Comparison of ENCODE assay signal across 9 cellular contexts in genomic region chr14:35402323-35403084, GRCh38. TPM values are rescaled to one million over a fixed set of nuclear protein-coding genes. Genes with fewer than 3 reads are reported as not detected.
DNase-seq lines count a peak whose midpoint lies in the region; ATAC-seq, FAIRE-seq and TF ChIP-seq lines count a peak whose summit lies in the region.
"Had no signal": no experiment of that assay in that cellular context is flagged by ENCODE, and none has a peak within 500 bp of the region (broad histone marks: within the 10 kb centered on the region; RNA-seq: fewer than 3 reads in every experiment).

No MANE protein-coding gene starts in this region.

- FAIRE-seq in HepG2 (lab: Jason Lieb, UNC), result no peak
- FAIRE-seq: colon had no signal

- TF ChIP-seq EP300 in HepG2 (IDR thresholded peaks at IDR 0.05; ENCODE audit: low read depth in 2 of 2, low read length in 2 of 2), result no peak
- no peak for TF ChIP-seq EP300 in HepG2 (CRISPR knock-in tag; IDR thresholded peaks at IDR 0.05; ENCODE audit: borderline replicate concordance)

- H3K27me3 Mint-ChIP-seq in stimulated activated naive CD8-positive, alpha-beta T cell treated with anti-CD3 and anti-CD28 coated beads, Interleukin-15, amount 100 ng/mL, for 72 hours, result no peaks in the 10 kb centered on the region

- no peak for TF ChIP-seq RAD21 in HepG2 (CRISPR knock-in tag; IDR thresholded peaks at IDR 0.05)

- no peak for ATAC-seq in HepG2
- ATAC-seq in stimulated activated naive CD8-positive, alpha-beta T cell treated with anti-CD3 and anti-CD28 coated beads, Interleukin-15, amount 100 ng/mL, for 72 hours, result peak; percentile 3
- ATAC-seq in HG03095 (IDR thresholded peaks at IDR 0.05; ENCODE audit: unreplicated experiment), result no peak

- peak overlapping the region; percentile 82 for H3K9ac ChIP-seq in HepG2 (ENCODE audit: insufficient read depth, low read depth, low read length)

- peak; percentile 30 for DNase-seq in activated T-cell treated with anti-CD3 and anti-CD28 coated beads for 1 hour (ENCODE audit: low read depth)
- DNase-seq in activated T-cell treated with anti-CD3 and anti-CD28 coated beads for 4 hours, result no peak
- no peak for DNase-seq in HepG2 (ENCODE audit: low spot score)
- DNase-seq in stimulated activated naive CD8-positive, alpha-beta T cell treated with anti-CD3 and anti-CD28 coated beads, Interleukin-15, amount 100 ng/mL, for 72 hours, result peak in 1 of 2 donors; percentile 63
- no peak for DNase-seq in OCI-M2 (lab: John Stamatoyannopoulos, UW; ENCODE audit: unreplicated experiment)
- DNase-seq in amygdala (lab: John Stamatoyannopoulos, UW), result no peak

- H3K4me3 Mint-ChIP-seq in stimulated activated naive CD8-positive, alpha-beta T cell treated with anti-CD3 and anti-CD28 coated beads, Interleukin-15, amount 100 ng/mL, for 72 hours, result peak overlapping the region; percentile 97 to 98

- peak overlapping the region; percentile 99 for H3K4me2 ChIP-seq in HepG2 (ENCODE audit: low read depth, low read length)

- no peak for TF ChIP-seq POLR2A in HepG2 (IDR thresholded peaks at IDR 0.05; ENCODE audit: insufficient read depth in 1 of 2, low read depth in 2 of 2, low read length in 2 of 2)

- H3K36me3 ChIP-seq in HepG2 (replicated peaks in 1 of 2; ENCODE audit: control insufficient read depth in 1 of 2, insufficient read depth in 2 of 2, low read length in 2 of 2), result peaks cover 20 to 31% of the 10 kb centered on the region in 2 experiments

- H2AFZ ChIP-seq in HepG2 (ENCODE audit: low read length), result no peak overlapping the region

- peaks cover 75% of the 10 kb centered on the region for H3K4me1 Mint-ChIP-seq in stimulated activated naive CD8-positive, alpha-beta T cell treated with anti-CD3 and anti-CD28 coated beads, Interleukin-15, amount 100 ng/mL, for 72 hours

- H3K4me1 ChIP-seq in HepG2 (ENCODE audit: insufficient read depth, low read length), result peaks cover 83% of the 10 kb centered on the region

- H3K79me2 ChIP-seq in HepG2 (ENCODE audit: insufficient read depth, low read length), result peaks cover 25% of the 10 kb centered on the region

- intact Hi-C loops in HepG2 (cut with micrococcal nuclease; ENCODE audit: unreplicated experiment), result loop anchor here (5.0 kb wide), 1 partner anchor 35 kb away; no protein-coding TSS in a partner anchor

- TF ChIP-seq CTCF in HepG2 (CRISPR knock-in tag; IDR thresholded peaks at IDR 0.05), result no peak

- BruUV-seq in HepG2 (replicated peaks; lab: Mats Ljungman, UMichigan), result TSS peak; percentile 61

- no peaks in the 10 kb centered on the region for H3K9me3 Mint-ChIP-seq in stimulated activated naive CD8-positive, alpha-beta T cell treated with anti-CD3 and anti-CD28 coated beads, Interleukin-15, amount 100 ng/mL, for 72 hours

- H3K4me3 ChIP-seq in HepG2 (replicated peaks in 1 of 3; ENCODE audit: insufficient read depth in 1 of 3, low read depth in 2 of 3, low read length in 3 of 3), result peak overlapping the region; percentile 69 to 88 (median 80)

- no peaks in the 10 kb centered on the region; a peak in 2 of 5 replicates for H3K27me3 ChIP-seq in HepG2 (ENCODE audit: control insufficient read depth in 1 of 2, insufficient read depth in 2 of 2, low read length in 2 of 2)

- peak overlapping the region; percentile 99 for H3K27ac Mint-ChIP-seq in stimulated activated naive CD8-positive, alpha-beta T cell treated with anti-CD3 and anti-CD28 coated beads, Interleukin-15, amount 100 ng/mL, for 72 hours

- in situ Hi-C loops in HepG2 (cut with HindIII; ENCODE audit: extremely low pct_ligation_motif_present, low pct_unique_long_range_greater_than_20kb), result no loop called here

- H3K27ac ChIP-seq in angular gyrus (ENCODE audit: low read depth, low read length) (peak overlapping the region; percentile 98), HepG2 (ENCODE audit: extremely low read length, insufficient read depth, low read length) (peak overlapping the region; percentile 78)

- no peaks in the 10 kb centered on the region for H3K9me3 ChIP-seq in HepG2 (ENCODE audit: low read length)

- WGBS in HepG2 (ENCODE audit: low lambda C conversion rate), result 88% methylated on average over 13 of the region's 13 CpGs

- CTCF ChIA-PET in HepG2 (lab: Yijun Ruan, JAX; ENCODE audit: low intra/inter-chr PET ratio, low total read pairs), result no interaction called here

- H4K20me1 ChIP-seq in HepG2 (ENCODE audit: insufficient read depth, low read length), result peaks cover 27% of the 10 kb centered on the region

- POLR2A ChIA-PET in HepG2 (lab: Yijun Ruan, JAX), result interaction anchor here (0.6 to 11.4 kb wide), 18 partner anchors 13 to 356 kb away, joined by 3 to 473 read pairs (median 29); partner anchors contain the start of genes FAM177A1, PPP2R3C, PRORP and PSMA6

TF ChIP-seq in HepG2, 621 proteins besides CTCF, POLR2A, EP300 and RAD21 (continues in another document):
- TF ChIP-seq, protein P1, sequence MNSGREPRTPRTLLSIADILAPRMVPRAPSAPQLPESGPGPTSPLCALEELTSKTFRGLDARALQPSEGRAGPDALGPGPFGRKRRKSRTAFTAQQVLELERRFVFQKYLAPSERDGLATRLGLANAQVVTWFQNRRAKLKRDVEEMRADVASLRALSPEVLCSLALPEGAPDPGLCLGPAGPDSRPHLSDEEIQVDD (CRISPR knock-in tag; IDR thresholded peaks at IDR 0.05; ENCODE audit: borderline replicate concordance), result no peak
- TF ChIP-seq ZSCAN12 (CRISPR knock-in tag; IDR thresholded peaks at IDR 0.05) (no peak), ZNF263 (CRISPR knock-in tag; IDR thresholded peaks at IDR 0.05) (no peak), ZFP91 (CRISPR knock-in tag; IDR thresholded peaks at IDR 0.05; ENCODE audit: borderline replicate concordance) (no peak), POLR2G (IDR thresholded peaks at IDR 0.05; ENCODE audit: low read depth, low read length) (0 out of 2 replicates have a peak, but pooled peaks have one; percentile 21), PAX8 (CRISPR knock-in tag; IDR thresholded peaks at IDR 0.05; ENCODE audit: borderline replicate concordance) (0 out of 2 replicates have a peak, but pooled peaks have one; percentile 8), GTF3A (CRISPR knock-in tag; conservative IDR thresholded peaks at IDR 0.05) (no peak), HOXA9 (CRISPR knock-in tag; IDR thresholded peaks at IDR 0.05; ENCODE audit: borderline replicate concordance) (no peak), ZNF260 (CRISPR knock-in tag; IDR thresholded peaks at IDR 0.05; ENCODE audit: borderline replicate concordance, low read depth) (no peak), MAFK (conservative IDR thresholded peaks at IDR 0.05 in 1 of 2, IDR thresholded peaks at IDR 0.05 in 1 of 2; ENCODE audit: low read length in 2 of 2) (no peak), BRF2 (CRISPR knock-in tag; IDR thresholded peaks at IDR 0.05) (no peak), ZNF550 (CRISPR knock-in tag; IDR thresholded peaks at IDR 0.05; ENCODE audit: borderline replicate concordance) (no peak), ZNF775 (CRISPR knock-in tag; IDR thresholded peaks at IDR 0.05; ENCODE audit: borderline replicate concordance) (no peak), ZNF850 (CRISPR knock-in tag; conservative IDR thresholded peaks at IDR 0.05) (no peak), MTF1 (CRISPR knock-in tag; IDR thresholded peaks at IDR 0.05) (no peak), PHF21A (CRISPR knock-in tag; IDR thresholded peaks at IDR 0.05) (no peak)

RNA-seq across cellular contexts. Expression of gene NFKBIA, which starts 2.0 kb away (rescaled TPM):
- 232 and 319 TPM in 2 replicates for total RNA-seq in HepG2 (2016; rRNA removed; fragmentation: Illumina TruSeq; extraction: Trizol)
- total RNA-seq in HepG2 (2016; cell fraction: cytosol; rRNA removed; fragmentation: Illumina TruSeq; extraction: Trizol; ENCODE audit: low read depth), result 103 and 116 TPM in 2 replicates
- 208 and 321 TPM in 2 replicates for total RNA-seq in HepG2 (2016; cell fraction: insoluble cytoplasmic fraction; rRNA removed; fragmentation: Illumina TruSeq; extraction: Trizol)
- 196 and 209 TPM in 2 replicates for total RNA-seq in HepG2 (2016; cell fraction: membrane; rRNA removed; fragmentation: Illumina TruSeq; extraction: Trizol)
- total RNA-seq in HepG2 (2016; cell fraction: nucleus; rRNA removed; fragmentation: Illumina TruSeq; extraction: Trizol), result 367 and 382 TPM in 2 replicates
- 173 and 197 TPM in 2 replicates for polyA plus RNA-seq in HepG2 (2011; rRNA removed)
- 81.6 and 128 TPM in 2 replicates for polyA plus RNA-seq in HepG2 (2011; cell fraction: cytosol; rRNA removed)
- polyA plus RNA-seq in HepG2 (2011; cell fraction: nucleus; rRNA removed), result 363 and 589 TPM in 2 replicates
- 58.7 and 87.8 TPM in 2 replicates for polyA plus RNA-seq in HepG2 (2012)
- polyA plus RNA-seq in HepG2 (2016; cell fraction: cytosol; fragmentation: Illumina TruSeq; extraction: Trizol; ENCODE audit: low read depth), result 21.2 and 21.7 TPM in 2 replicates
- polyA plus RNA-seq in HepG2 (2016; cell fraction: insoluble cytoplasmic fraction; fragmentation: Illumina TruSeq; extraction: Trizol; ENCODE audit: low read depth), result 160 and 187 TPM in 2 replicates
- 41.5 and 42.6 TPM in 2 replicates for polyA plus RNA-seq in HepG2 (2016; cell fraction: membrane; fragmentation: Illumina TruSeq; extraction: Trizol; ENCODE audit: low read depth)
- 546 and 548 TPM in 2 replicates for polyA plus RNA-seq in HepG2 (2016; cell fraction: nucleus; fragmentation: Illumina TruSeq; extraction: Trizol; ENCODE audit: insufficient read depth, low read depth)
- 421 and 666 TPM in 2 replicates for polyA minus RNA-seq in HepG2 (2011; rRNA and poly(A)+ RNA removed; ENCODE audit: low replicate concordance)
- polyA minus RNA-seq in HepG2 (2011; cell fraction: cytosol; rRNA and poly(A)+ RNA removed), result 80.5 and 103 TPM in 2 replicates
- polyA minus RNA-seq in HepG2 (2011; cell fraction: nucleus; rRNA and poly(A)+ RNA removed), result 421 and 559 TPM in 2 replicates
